In the genomic region with DNA sequence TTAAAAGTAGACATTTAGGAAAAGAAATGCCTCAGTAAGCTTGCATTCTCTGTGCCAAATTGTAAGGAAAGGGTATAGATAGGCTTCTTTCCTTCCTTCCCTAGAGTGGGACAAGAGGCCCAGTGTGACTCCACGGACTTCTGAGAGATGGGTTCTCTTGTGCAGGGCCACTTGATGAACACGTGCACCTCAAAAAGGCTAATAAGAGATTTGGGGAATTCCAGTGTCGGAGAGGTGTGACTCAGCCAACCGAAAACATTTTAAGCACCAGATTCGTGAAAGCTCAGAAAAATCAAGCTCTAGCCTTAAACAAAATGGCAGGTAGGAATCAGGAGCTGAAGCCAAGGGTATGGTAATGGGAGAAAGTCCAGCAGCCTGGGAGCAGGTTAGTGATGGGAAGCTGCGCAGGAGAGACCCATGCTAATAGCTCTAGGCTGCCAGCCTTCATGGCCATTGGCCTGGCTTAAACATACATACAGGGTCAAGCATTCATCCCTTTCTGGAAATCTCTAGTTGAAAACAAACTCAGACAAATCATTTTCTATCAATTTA, we compare ENCODE assay signal across 25 cellular contexts. TPM values are rescaled to one million over a fixed set of nuclear protein-coding genes. Genes with fewer than 3 reads are reported as not detected.
"Had no signal": no experiment of that assay in that cellular context is flagged by ENCODE, and none has a peak within 500 bp of the region (broad histone marks: within the 10 kb centered on the region; RNA-seq: fewer than 3 reads in every experiment).

No MANE protein-coding gene starts in this region.

- H3K4me3 ChIP-seq: K562 had no signal

- H3K9me3 ChIP-seq: SK-N-SH had no signal

- ATAC-seq: K562, T-cell had no signal

- DNase-seq: Kasumi-1, MM.1S, NCI-H1092 treated with DMSO at 0.1 percent for 48 hours, NCI-H1436, NCI-H187, NCI-H2029, NCI-H2081 treated with DMSO at 0.1 percent for 48 hours, NCI-H2171, NCI-H226, NCI-H446, NCI-H510A, NCI-H524 treated with DMSO at 0.1 percent for 48 hours, NCI-H69, NCI-H774, RPMI8226, SHP77, SK-N-SH, SW 1271, T-cell had no signal

- H3K27ac ChIP-seq: HL-60, KMS-11 had no signal

- H3K4me2 ChIP-seq: KMS-11, SK-N-SH had no signal

- FAIRE-seq: HTR-8/SVneo, K562, RCC 7860 had no signal

- H3K9ac ChIP-seq: KMS-11, SK-N-SH had no signal

RNA-seq across cellular contexts. Expression of a gene that starts 56.2 kb away (rescaled TPM):
- total RNA-seq: M059J had no signal
- polyA plus RNA-seq: SK-N-SH had no signal
